ENCODE assay signal across 8 cellular contexts in the genomic region with DNA sequence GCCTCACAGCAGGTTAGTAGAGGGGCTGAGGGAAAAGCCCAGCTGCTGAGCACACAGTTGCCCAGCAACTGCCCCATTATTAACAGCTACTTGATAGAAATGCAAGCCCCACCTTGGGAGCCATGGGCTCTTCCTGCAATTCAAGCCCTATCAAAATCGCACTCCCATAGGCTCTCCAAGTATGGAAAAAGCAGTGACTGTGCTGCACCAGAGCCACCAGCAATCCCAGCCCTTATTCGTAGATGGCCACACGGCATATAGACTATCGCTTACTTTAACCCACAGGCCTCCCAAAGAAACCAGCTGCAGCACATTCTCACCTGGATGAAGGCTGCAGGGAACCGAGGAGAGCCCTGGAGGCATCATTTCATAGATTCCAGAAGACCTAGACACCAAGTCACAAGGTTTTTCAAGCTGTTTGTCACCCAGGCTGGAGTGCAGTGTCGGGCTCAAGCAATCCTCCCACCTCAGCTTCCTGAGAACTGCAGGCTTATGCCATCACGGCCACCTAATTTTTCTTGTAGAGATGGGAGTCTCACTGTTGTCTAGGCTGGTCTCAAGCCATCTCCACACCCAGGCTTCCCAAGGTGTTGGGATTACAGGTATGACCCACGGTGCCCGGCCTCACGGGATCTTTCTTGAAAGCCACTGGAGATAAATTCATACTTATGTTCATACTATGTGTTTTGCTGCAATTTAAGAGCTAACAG. TPM values are rescaled to one million over a fixed set of nuclear protein-coding genes. Genes with fewer than 3 reads are reported as not detected.
A peak's percentile ranks its signal among the peaks of the same experiment; 100 is the strongest.
DNase-seq lines count a peak whose midpoint lies in the region; ATAC-seq, FAIRE-seq and TF ChIP-seq lines count a peak whose summit lies in the region.

No MANE protein-coding gene starts in this region.

- TF ChIP-seq CTCF in Caco-2 (IDR thresholded peaks at IDR 0.05; ENCODE audit: insufficient read depth in 1 of 2, low read depth in 1 of 2, low read length in 1 of 2, severe bottlenecking in 1 of 2, unreplicated experiment in 1 of 2), result no peak
- no peak for TF ChIP-seq CTCF in D721Med (IDR thresholded peaks at IDR 0.05; ENCODE audit: insufficient read depth, missing control alignments)

- H3K4me3 ChIP-seq in Caco-2 (ENCODE audit: low read depth, low read length), result no peak overlapping the region
- no peak overlapping the region for H3K4me3 ChIP-seq in HUES64 (ENCODE audit: low read length)

- H3K27ac ChIP-seq in HUES64 (ENCODE audit: low read depth, low read length), result peak overlapping the region; percentile 67; the same call in 1 of the 2 replicates

- no TSS peak for BruUV-seq in Caco-2 (replicated peaks; lab: Mats Ljungman, UMichigan)

- POLR2A ChIA-PET in Caco-2 (lab: Charles Lee), result interaction anchor here (2.4 kb wide), 1 partner anchor 11 kb away, joined by 26 read pairs; a partner anchor contains a TSS

- CTCF ChIA-PET in Caco-2 (lab: Charles Lee), result interaction anchor here (0.6 to 1.2 kb wide), 2 partner anchors 149 to 156 kb away, joined by 3 read pairs; no protein-coding TSS in a partner anchor

- no peaks in the 10 kb centered on the region for H3K9me3 ChIP-seq in Caco-2
- no peaks in the 10 kb centered on the region for H3K9me3 ChIP-seq in HUES64 (ENCODE audit: insufficient read depth, low read depth, low read length)

- no peaks in the 10 kb centered on the region for H3K27me3 ChIP-seq in Caco-2 (replicated peaks; ENCODE audit: control insufficient read depth, insufficient read depth, low read length)
- no peaks in the 10 kb centered on the region for H3K27me3 ChIP-seq in HUES64 (ENCODE audit: insufficient read depth, low read length)

- peaks cover 84% of the 10 kb centered on the region for H3K36me3 Mint-ChIP-seq in Caco-2 (ENCODE audit: insufficient read depth, unreplicated experiment)
- H3K36me3 Mint-ChIP-seq in activated T-cell treated with anti-CD3 and anti-CD28 coated beads, Interleukin-2, amount 50 U/mL, for 4 hours (ENCODE audit: insufficient read depth), result peaks cover 47% of the 10 kb centered on the region

- no peak for FAIRE-seq in D721Med (lab: Jason Lieb, UNC)

- H3K4me1 ChIP-seq in Caco-2 (no peaks in the 10 kb centered on the region), HUES64 (ENCODE audit: insufficient read depth, low read length) (0 out of 2 replicates have a peak, but pooled peaks cover 6% of the 10 kb centered on the region)

- H3K27me3 Mint-ChIP-seq in Caco-2 (ENCODE audit: insufficient read depth, unreplicated experiment), result no peaks in the 10 kb centered on the region
- no peaks in the 10 kb centered on the region for H3K27me3 Mint-ChIP-seq in activated T-cell treated with anti-CD3 and anti-CD28 coated beads, Interleukin-2, amount 50 U/mL, for 4 hours (ENCODE audit: low read depth)

- no peak overlapping the region for H3K9ac ChIP-seq in HUES64 (ENCODE audit: low read depth, low read length)

- WGBS in HUES64, result 88% methylated on average over 9 of the region's 10 CpGs

- intact Hi-C loops in Caco-2 (cut with micrococcal nuclease; ENCODE audit: unreplicated experiment), result loop anchor here (1.0 to 5.0 kb wide), 4 partner anchors 41 to 351 kb away; no protein-coding TSS in a partner anchor

- no peaks in the 10 kb centered on the region for H3K9me3 Mint-ChIP-seq in Caco-2 (ENCODE audit: unreplicated experiment)
- no peaks in the 10 kb centered on the region for H3K9me3 Mint-ChIP-seq in activated T-cell treated with anti-CD3 and anti-CD28 coated beads, Interleukin-2, amount 50 U/mL, for 4 hours

- no peak overlapping the region for H3K4me3 Mint-ChIP-seq in Caco-2 (ENCODE audit: unreplicated experiment)
- H3K4me3 Mint-ChIP-seq in activated T-cell treated with anti-CD3 and anti-CD28 coated beads, Interleukin-2, amount 50 U/mL, for 4 hours, result no peak overlapping the region

- H3K27ac Mint-ChIP-seq in Caco-2 (ENCODE audit: unreplicated experiment), result peak overlapping the region; percentile 66

- ATAC-seq in activated T-cell treated with anti-CD3 and anti-CD28 coated beads, Interleukin-2, amount 50 U/mL, for 4 hours, result peak; percentile 9 to 11
- peak; percentile 13 for ATAC-seq in left lobe of liver

- H3K36me3 ChIP-seq in Caco-2 (ENCODE audit: control insufficient read depth, insufficient read depth, low read length) (peaks cover 6% of the 10 kb centered on the region), HUES64 (ENCODE audit: insufficient read depth, low read length) (peaks cover 57% of the 10 kb centered on the region)

- DNase-seq in Caco-2 (peak; percentile 35 to 54), left lobe of liver (ENCODE audit: low spot score) (no peak), D721Med (ENCODE audit: insufficient read length, low spot score) (no peak), HPDE6-E6E7 (ENCODE audit: extremely low spot score) (no peak), NCI-H1694 (lab: John Stamatoyannopoulos, UW) (no peak)
- peak; percentile 12 for DNase-seq in activated T-cell treated with anti-CD3 and anti-CD28 coated beads, Interleukin-2, amount 50 U/mL, for 4 hours
- no peak for DNase-seq in stimulated activated naive CD4-positive, alpha-beta T cell treated with Interleukin-2 at 50 U/mL for 16 hours (lab: John Stamatoyannopoulos, UW)

- H3K4me1 Mint-ChIP-seq in Caco-2 (ENCODE audit: low read depth, unreplicated experiment), result peaks cover 6% of the 10 kb centered on the region
- H3K4me1 Mint-ChIP-seq in activated T-cell treated with anti-CD3 and anti-CD28 coated beads, Interleukin-2, amount 50 U/mL, for 4 hours (ENCODE audit: low read depth), result peaks cover 20% of the 10 kb centered on the region

RNA-seq across cellular contexts. Expression of a gene that starts 11.3 kb away (rescaled TPM):
- 608 and 612 TPM in 2 replicates for total RNA-seq in Caco-2 (2022)
- polyA plus RNA-seq in HUES64 (2013, experiment 1 of 2), result 783 TPM
- 832 TPM for polyA plus RNA-seq in HUES64 (2013, experiment 2 of 2)
- 1,000 to 10,000 TPM; 1,928 to 2,267 (median 2,014) TPM for total RNA-seq in activated T-cell treated with anti-CD3 and anti-CD28 coated beads, Interleukin-2, amount 50 U/mL, for 4 hours
- 126 TPM for total RNA-seq in left lobe of liver

RNA-seq across cellular contexts. Expression of a gene that starts 57.4 kb away (rescaled TPM):
- 2.7 and 3.6 TPM in 2 replicates for total RNA-seq in Caco-2 (2022)
- 45.2 TPM for polyA plus RNA-seq in HUES64 (2013, experiment 1 of 2)
- polyA plus RNA-seq in HUES64 (2013, experiment 2 of 2), result 45.4 TPM
- under 1 TPM; 0.24 to 0.46 (median 0.40) TPM for total RNA-seq in activated T-cell treated with anti-CD3 and anti-CD28 coated beads, Interleukin-2, amount 50 U/mL, for 4 hours
- total RNA-seq in left lobe of liver, result 1.6 TPM

Comparison
In these comparisons a context has a peak if more than half of its experiments do, and no peak if none do; other contexts are left out.
1. DNase-seq: peak in Caco-2 (2 of 2) and activated T-cell treated with anti-CD3 and anti-CD28 coated beads, Interleukin-2, amount 50 U/mL, for 4 hours (single experiment); none in left lobe of liver (single experiment), D721Med (single experiment), HPDE6-E6E7 (single experiment), stimulated activated naive CD4-positive, alpha-beta T cell treated with Interleukin-2 at 50 U/mL for 16 hours (single experiment) and NCI-H1694 (single experiment).